Comparison of ENCODE assay signal across 8 cellular contexts in genomic region chr12:46266382-46266791, GRCh38. TPM values are rescaled to one million over a fixed set of nuclear protein-coding genes. Genes with fewer than 3 reads are reported as not detected.
DNase-seq lines count a peak whose midpoint lies in the region; ATAC-seq and TF ChIP-seq lines count a peak whose summit lies in the region.

No MANE protein-coding gene starts in this region.

- TF ChIP-seq EP300 in upper lobe of left lung (IDR thresholded peaks at IDR 0.05) = no peak

- WGBS in upper lobe of left lung, 2 donors = 32 to 45% methylated on average over 7 of the region's 7 CpGs

- in situ Hi-C loops in astrocyte of the spinal cord (cut with HindIII; ENCODE audit: low sequenced_read_pairs) = no loop called here

- H3K27ac ChIP-seq in lower lobe of right lung = peak overlapping the region; percentile 86
- H3K27ac ChIP-seq in upper lobe of left lung = peak overlapping the region in 2 of 4 donors; percentile 90 to 92

- DNase-seq in activated effector memory CD4-positive, alpha-beta T cell treated with anti-CD3 and anti-CD28 coated beads, Interleukin-2, amount 50 U/mL, for 16 hours = peak; percentile 78
- DNase-seq in activated effector memory CD4-positive, alpha-beta T cell treated with Interleukin-2 at 50 U/mL for 16 hours = no peak
- DNase-seq in NCI-H69 (lab: John Stamatoyannopoulos, UW) = peak; percentile 85
- DNase-seq in astrocyte of the spinal cord (ENCODE audit: low read depth, low spot score) = peak; percentile 48
- no peak for DNase-seq in lower lobe of right lung
- DNase-seq in upper lobe of left lung = no peak
- DNase-seq in posterior cingulate gyrus = no peak

- H3K4me3 ChIP-seq in astrocyte of the spinal cord (ENCODE audit: low read depth, low read length) (peak overlapping the region; percentile 64), lower lobe of right lung (peak overlapping the region; percentile 69), upper lobe of left lung (peak overlapping the region in 3 of 4 donors; percentile 57 to 68 (median 62))

- H3K36me3 ChIP-seq in lower lobe of right lung (no peaks in the 10 kb centered on the region), upper lobe of left lung (no peaks in the 10 kb centered on the region)

- ATAC-seq in lower lobe of right lung (no peak), upper lobe of left lung (ENCODE audit: low FRiP score in 2 of 2) (no peak), HG02623 (IDR thresholded peaks at IDR 0.05; ENCODE audit: unreplicated experiment) (no peak)

- H3K27me3 ChIP-seq in lower lobe of right lung (ENCODE audit: low read depth) (peaks cover 30% of the 10 kb centered on the region), upper lobe of left lung (peaks cover 0 to 20% (median 3%) of the 10 kb centered on the region in 4 donors)

- intact Hi-C loops in lower lobe of right lung (cut with DNase I) (no loop called here), posterior cingulate gyrus (cut with DNase I) (no loop called here)

- TF ChIP-seq POLR2A in upper lobe of left lung (IDR thresholded peaks at IDR 0.05) = no peak

- TF ChIP-seq CTCF in astrocyte of the spinal cord (IDR thresholded peaks at IDR 0.05; ENCODE audit: low read depth, low read length) (no peak), lower lobe of right lung (IDR thresholded peaks at IDR 0.05) (no peak), upper lobe of left lung (IDR thresholded peaks at IDR 0.05) (no peak)

- H3K4me1 ChIP-seq in lower lobe of right lung = peaks cover 41% of the 10 kb centered on the region
- peaks cover 28 to 46% (median 40%) of the 10 kb centered on the region in 4 donors for H3K4me1 ChIP-seq in upper lobe of left lung

- H3K9me3 ChIP-seq in lower lobe of right lung (no peaks in the 10 kb centered on the region), upper lobe of left lung (no peaks in the 10 kb centered on the region)

RNA-seq across cellular contexts. Expression of gene SLC38A1, which starts 2.5 kb away (rescaled TPM):
- total RNA-seq in lower lobe of right lung (45.8 TPM), upper lobe of left lung (10 to 100 TPM; 12.7 to 75.7 (median 49.9) TPM)

Comparison
In these comparisons a context has a peak if more than half of its experiments do, and no peak if none do; other contexts are left out.
1. DNase-seq: peak in activated effector memory CD4-positive, alpha-beta T cell treated with anti-CD3 and anti-CD28 coated beads, Interleukin-2, amount 50 U/mL, for 16 hours (single experiment), NCI-H69 (single experiment) and astrocyte of the spinal cord (single experiment); none in activated effector memory CD4-positive, alpha-beta T cell treated with Interleukin-2 at 50 U/mL for 16 hours (single experiment), lower lobe of right lung (single experiment), upper lobe of left lung (0 of 2) and posterior cingulate gyrus (0 of 10).
2. Peak in every context shown above with its lines, with median percentiles within 50 percentile points of each other: H3K4me3 ChIP-seq.